ENCODE assay signal across 18 cellular contexts in genomic region chr18:37304012-37304680, GRCh38.
DNase-seq lines count a peak whose midpoint lies in the region; ATAC-seq, FAIRE-seq and TF ChIP-seq lines count a peak whose summit lies in the region.
"Had no signal": no experiment of that assay in that cellular context is flagged by ENCODE, and none has a peak within 500 bp of the region (broad histone marks: within the 10 kb centered on the region; RNA-seq: fewer than 3 reads in every experiment).

No MANE protein-coding gene starts in this region.

- no peak overlapping the region for H2BK12ac ChIP-seq in mesenchymal stem cell (ENCODE audit: low read length in 2 of 2)

- CTCF ChIA-PET in K562 (lab: Yijun Ruan, JAX; ENCODE audit: low intra/inter-chr PET ratio) = no interaction called here

- H4K20me1 ChIP-seq in K562 (replicated peaks; ENCODE audit: control insufficient read depth, insufficient read depth, low read length) (0 out of 2 replicates have a peak, but pooled peaks cover 7% of the 10 kb centered on the region), osteoblast (ENCODE audit: insufficient read depth, low read length) (no peaks in the 10 kb centered on the region)

- H3K36me3 ChIP-seq in K562 (ENCODE audit: control insufficient read depth, insufficient read depth, low read length) = no peaks in the 10 kb centered on the region
- no peaks in the 10 kb centered on the region for H3K36me3 ChIP-seq in mesenchymal stem cell (ENCODE audit: control insufficient read depth in 1 of 2, insufficient read depth in 2 of 2, low read depth in 1 of 2, low read length in 2 of 2)
- H3K36me3 ChIP-seq in osteoblast (ENCODE audit: insufficient read depth, low read length) = no peaks in the 10 kb centered on the region
- H3K36me3 ChIP-seq in breast epithelium = no peaks in the 10 kb centered on the region
- H3K36me3 ChIP-seq: HAP-1 had no signal

- H3K23ac ChIP-seq in mesenchymal stem cell (ENCODE audit: low read length in 2 of 2) = no peak overlapping the region

- H3K27ac ChIP-seq in K562 (ENCODE audit: extremely low read depth, low read depth, low read length) (no peak overlapping the region), mesenchymal stem cell (ENCODE audit: low read length, poor library complexity, severe bottlenecking) (no peak overlapping the region), osteoblast (ENCODE audit: low read depth, low read length) (no peak overlapping the region), breast epithelium (no peak overlapping the region)

- H2AFZ ChIP-seq in K562 (ENCODE audit: low read depth, low read length) (no peak overlapping the region), mesenchymal stem cell (ENCODE audit: low read depth, low read length) (no peak overlapping the region), osteoblast (ENCODE audit: low read length) (no peak overlapping the region)

- WGBS in K562 (ENCODE audit: insufficient coverage, low coverage, missing lambda C conversion rate) = 7% methylated on average over 5 of the region's 5 CpGs
- 87% methylated on average over 5 of the region's 5 CpGs for WGBS in mesenchymal stem cell

- no peaks in the 10 kb centered on the region for H3K9me3 Mint-ChIP-seq in HFFc6
- H3K9me3 Mint-ChIP-seq: CD4-positive, alpha-beta T cell had no signal

- H2AK5ac ChIP-seq in mesenchymal stem cell (ENCODE audit: low read length, severe bottlenecking) = no peak overlapping the region

- peak overlapping the region; percentile 52 for H2BK15ac ChIP-seq in mesenchymal stem cell (ENCODE audit: low read depth, poor library complexity, severe bottlenecking)

- FAIRE-seq in K562 (lab: Jason Lieb, UNC) = no peak
- FAIRE-seq: GM12892, H1 had no signal

- H3K27me3 Mint-ChIP-seq in HFFc6 (ENCODE audit: insufficient read depth) = peaks cover 46% of the 10 kb centered on the region
- H3K27me3 Mint-ChIP-seq: B cell had no signal

- H3K9ac ChIP-seq in K562 (ENCODE audit: insufficient read depth in 1 of 2, low read depth in 2 of 2, low read length in 2 of 2) (no peak overlapping the region), mesenchymal stem cell (ENCODE audit: low read length) (no peak overlapping the region)

- no peak overlapping the region for H2BK5ac ChIP-seq in mesenchymal stem cell (ENCODE audit: low read depth, low read length, poor library complexity, severe bottlenecking)

- no peak overlapping the region for H3K4ac ChIP-seq in mesenchymal stem cell (ENCODE audit: low read depth in 1 of 2, low read length in 2 of 2)

- TF ChIP-seq EP300 in K562 (IDR thresholded peaks at IDR 0.05; ENCODE audit: low read length) = no peak

- DNase-seq in AG10803 (ENCODE audit: low read depth) = peak; percentile 10
- no peak for DNase-seq in K562 (ENCODE audit: extremely low read depth in 1 of 4, low spot score in 3 of 4)
- no peak for DNase-seq in mesenchymal stem cell
- peak; percentile 61 for DNase-seq in osteoblast (ENCODE audit: insufficient read length, low spot score, missing footprints)
- no peak for DNase-seq in activated CD4-positive, CD25-positive, alpha-beta regulatory T cell treated with anti-CD3 and anti-CD28 coated beads, Interleukin-2, amount 50 U/mL, for 72 hours
- DNase-seq in breast epithelium (ENCODE audit: low spot score in 2 of 2) = no peak
- DNase-seq in HFFc6 = no peak
- DNase-seq: 8988T; C1 segment of cervical spinal cord; Calu3; CD4-positive, alpha-beta T cell; DMS79; IMR-90 had no signal

- H3K4me3 Mint-ChIP-seq in HFFc6 = no peak overlapping the region
- H3K4me3 Mint-ChIP-seq: B cell; CD4-positive, alpha-beta T cell had no signal

- H3K4me1 ChIP-seq in K562 (replicated peaks in 1 of 2; ENCODE audit: control insufficient read depth in 2 of 2, insufficient read depth in 2 of 2, low read length in 2 of 2) (peaks cover 9 to 14% of the 10 kb centered on the region in 2 experiments), mesenchymal stem cell (ENCODE audit: control insufficient read depth, insufficient read depth, low read depth, low read length) (peaks cover 20% of the 10 kb centered on the region), osteoblast (ENCODE audit: insufficient read depth, low read length) (peaks cover 7% of the 10 kb centered on the region), breast epithelium (peaks cover 3 to 4% of the 10 kb centered on the region in 2 donors)

- H3K79me2 ChIP-seq in K562 (ENCODE audit: control insufficient read depth, insufficient read depth, low read length) (no peaks in the 10 kb centered on the region), osteoblast (ENCODE audit: insufficient read depth, low read length) (no peaks in the 10 kb centered on the region)

- H3K4me3 ChIP-seq in AG10803 (ENCODE audit: low read length) = no peak overlapping the region
- no peak overlapping the region for H3K4me3 ChIP-seq in K562
- H3K4me3 ChIP-seq in mesenchymal stem cell (ENCODE audit: insufficient read depth in 1 of 2, low read depth in 1 of 2, low read length in 2 of 2) = no peak overlapping the region
- H3K4me3 ChIP-seq in osteoblast (ENCODE audit: insufficient read depth, low read length) = no peak overlapping the region
- no peak overlapping the region for H3K4me3 ChIP-seq in breast epithelium
- H3K4me3 ChIP-seq: HAP-1 had no signal

- peaks cover 3% of the 10 kb centered on the region for H3K9me1 ChIP-seq in K562 (ENCODE audit: control insufficient read depth, insufficient read depth, low read length)

- no peak for TF ChIP-seq RAD21 in K562 (CRISPR knock-in tag; conservative IDR thresholded peaks at IDR 0.05 in 1 of 2, IDR thresholded peaks at IDR 0.05 in 1 of 2)

- no peak overlapping the region for H3K18ac ChIP-seq in mesenchymal stem cell (ENCODE audit: low read depth in 1 of 2, low read length in 2 of 2)

- in situ Hi-C loops in K562 (cut with MboI) = no loop called here

- BruUV-seq in K562 (replicated peaks; lab: Mats Ljungman, UMichigan) = no TSS peak

- H3K9me3 ChIP-seq in K562 (replicated peaks; ENCODE audit: control insufficient read depth, insufficient read depth, low read depth, low read length) = no peaks in the 10 kb centered on the region
- no peaks in the 10 kb centered on the region for H3K9me3 ChIP-seq in mesenchymal stem cell (ENCODE audit: control insufficient read depth, low read length)
- H3K9me3 ChIP-seq in osteoblast (ENCODE audit: low read depth, low read length) = no peaks in the 10 kb centered on the region
- H3K9me3 ChIP-seq in breast epithelium = no peaks in the 10 kb centered on the region
- H3K9me3 ChIP-seq: HAP-1 had no signal

- H3K4me2 ChIP-seq in K562 (ENCODE audit: insufficient read depth, low read length) = no peak overlapping the region
- no peak overlapping the region for H3K4me2 ChIP-seq in mesenchymal stem cell (ENCODE audit: low read length, poor library complexity, severe bottlenecking)
- H3K4me2 ChIP-seq in osteoblast (ENCODE audit: insufficient read depth, low read length) = no peak overlapping the region

- ATAC-seq in K562 (no peak), HG02623 (IDR thresholded peaks at IDR 0.05; ENCODE audit: unreplicated experiment) (no peak)

- no peak overlapping the region for H2BK120ac ChIP-seq in mesenchymal stem cell (ENCODE audit: low read depth, low read length)

- no peak overlapping the region for H3K27ac Mint-ChIP-seq in HFFc6
- H3K27ac Mint-ChIP-seq: B cell; CD4-positive, alpha-beta T cell had no signal

- no peak overlapping the region for H3K14ac ChIP-seq in mesenchymal stem cell (ENCODE audit: low read length in 2 of 2)

- POLR2A ChIA-PET in K562 (lab: Yijun Ruan, JAX) = no interaction called here

- no peak for TF ChIP-seq POLR2A in K562 (conservative IDR thresholded peaks at IDR 0.05)
- TF ChIP-seq POLR2A in breast epithelium (IDR thresholded peaks at IDR 0.05) = no peak

- H3K27me3 ChIP-seq in K562 (ENCODE audit: control insufficient read depth in 2 of 2, insufficient read depth in 2 of 2, low read length in 2 of 2) (peaks cover 0 to 35% of the 10 kb centered on the region in 2 experiments; a peak in 3 of 5 replicates), mesenchymal stem cell (ENCODE audit: control insufficient read depth in 1 of 2, insufficient read depth in 1 of 2, low read length in 2 of 2) (peaks cover 20 to 38% of the 10 kb centered on the region in 2 experiments), osteoblast (ENCODE audit: insufficient read depth, low read length) (no peaks in the 10 kb centered on the region), breast epithelium (no peaks in the 10 kb centered on the region)

- no peak overlapping the region for H4K8ac ChIP-seq in mesenchymal stem cell (ENCODE audit: low read length)

- H3K36me3 Mint-ChIP-seq in HFFc6 (ENCODE audit: low read depth) = no peaks in the 10 kb centered on the region

- peaks cover 10% of the 10 kb centered on the region for H3K4me1 Mint-ChIP-seq in HFFc6 (ENCODE audit: low read depth)
- H3K4me1 Mint-ChIP-seq: B cell had no signal

- no peak overlapping the region for H4K91ac ChIP-seq in mesenchymal stem cell (ENCODE audit: low read length)

- no peak for TF ChIP-seq CTCF in AG10803 (conservative IDR thresholded peaks at IDR 0.05; ENCODE audit: low read length)
- TF ChIP-seq CTCF in K562 (IDR thresholded peaks at IDR 0.05 in 2 of 3, conservative IDR thresholded peaks at IDR 0.05 in 1 of 3; ENCODE audit: insufficient read depth in 2 of 3, low read depth in 1 of 3, low read length in 3 of 3) = no peak
- TF ChIP-seq CTCF in osteoblast (IDR thresholded peaks at IDR 0.05; ENCODE audit: extremely low read depth, low read depth, low read length) = no peak
- TF ChIP-seq CTCF in breast epithelium (IDR thresholded peaks at IDR 0.05) = no peak
- no peak for TF ChIP-seq CTCF in HFFc6 (IDR thresholded peaks at IDR 0.05)

- intact Hi-C loops in K562 (cut with micrococcal nuclease) (no loop called here), breast epithelium (cut with DNase I; ENCODE audit: low total_unique reads) (no loop called here)

- no peaks in the 10 kb centered on the region for H3K79me1 ChIP-seq in mesenchymal stem cell (replicated peaks; ENCODE audit: low read length, poor library complexity, severe bottlenecking)

TF ChIP-seq in K562, 482 proteins besides CTCF, POLR2A, EP300 and RAD21:
- TF ChIP-seq ZFP36 (IDR thresholded peaks at IDR 0.05; ENCODE audit: low read depth, low read length, partially characterized antibody) = peak; percentile 56
- TF ChIP-seq ZNF766 (CRISPR knock-in tag; conservative IDR thresholded peaks at IDR 0.05) = no peak

Comparison
In these comparisons a context has a peak if more than half of its experiments do, and no peak if none do; other contexts are left out.
1. DNase-seq: peak in AG10803 (single experiment) and osteoblast (single experiment); none in K562 (0 of 4), mesenchymal stem cell (single experiment), activated CD4-positive, CD25-positive, alpha-beta regulatory T cell treated with anti-CD3 and anti-CD28 coated beads, Interleukin-2, amount 50 U/mL, for 72 hours (single experiment), breast epithelium (0 of 2) and HFFc6 (single experiment).